Comparison of ENCODE assay signal across 35 cellular contexts in genomic region chr5:119123280-119123679, GRCh38. TPM values are rescaled to one million over a fixed set of nuclear protein-coding genes. Genes with fewer than 3 reads are reported as not detected.
DNase-seq lines count a peak whose midpoint lies in the region; ATAC-seq, FAIRE-seq and TF ChIP-seq lines count a peak whose summit lies in the region.
"Had no signal": no experiment of that assay in that cellular context is flagged by ENCODE, and none has a peak within 500 bp of the region (broad histone marks: within the 10 kb centered on the region; RNA-seq: fewer than 3 reads in every experiment).

No MANE protein-coding gene starts in this region.

- H3K4me1 Mint-ChIP-seq in memory B cell (no peaks in the 10 kb centered on the region), endothelial cell (ENCODE audit: unreplicated experiment) (no peaks in the 10 kb centered on the region)
- H3K4me1 Mint-ChIP-seq: B cell; CD14-positive monocyte; CD4-positive, alpha-beta memory T cell; CD8-positive, alpha-beta memory T cell had no signal

- H3K4me3 ChIP-seq in HepG2 (replicated peaks in 1 of 3; ENCODE audit: insufficient read depth in 1 of 3, low read depth in 2 of 3, low read length in 3 of 3) (no peak overlapping the region), right lobe of liver (no peak overlapping the region), K562 (no peak overlapping the region), esophagus squamous epithelium (no peak overlapping the region)
- H3K4me3 ChIP-seq: A549; BLaER1; BLaER1 treated with 17β-estradiol and CSF1 and Interleukin-3, amounts not matched to agents 10 nM and 100 nM had no signal

- no peaks in the 10 kb centered on the region for H3K27me3 ChIP-seq in HepG2 (ENCODE audit: control insufficient read depth in 1 of 2, insufficient read depth in 2 of 2, low read length in 2 of 2)
- H3K27me3 ChIP-seq in right lobe of liver: no peaks in the 10 kb centered on the region
- no peaks in the 10 kb centered on the region for H3K27me3 ChIP-seq in K562 (ENCODE audit: control insufficient read depth in 2 of 2, insufficient read depth in 2 of 2, low read length in 2 of 2)
- no peaks in the 10 kb centered on the region for H3K27me3 ChIP-seq in esophagus squamous epithelium
- H3K27me3 ChIP-seq: BE2C; BLaER1; BLaER1 treated with 17β-estradiol and CSF1 and Interleukin-3, amounts not matched to agents 10 nM and 100 nM had no signal

- TF ChIP-seq POLR2A in HepG2 (IDR thresholded peaks at IDR 0.05; ENCODE audit: insufficient read depth in 1 of 2, low read depth in 2 of 2, low read length in 2 of 2) (no peak), right lobe of liver (IDR thresholded peaks at IDR 0.05) (no peak), K562 (conservative IDR thresholded peaks at IDR 0.05) (no peak), esophagus squamous epithelium (IDR thresholded peaks at IDR 0.05) (no peak)

- no peaks in the 10 kb centered on the region for H3K9me3 ChIP-seq in HepG2 (ENCODE audit: low read length)
- no peaks in the 10 kb centered on the region for H3K9me3 ChIP-seq in right lobe of liver
- H3K9me3 ChIP-seq in K562 (replicated peaks; ENCODE audit: control insufficient read depth, insufficient read depth, low read depth, low read length): 0 out of 2 replicates have a peak, but pooled peaks cover 2% of the 10 kb centered on the region
- H3K9me3 ChIP-seq in esophagus squamous epithelium: no peaks in the 10 kb centered on the region
- H3K9me3 ChIP-seq: A549, BE2C, Caco-2 had no signal

- FAIRE-seq in HepG2 (lab: Jason Lieb, UNC) (no peak), K562 (lab: Jason Lieb, UNC) (no peak)
- FAIRE-seq: A204.1, A549, D721Med had no signal

- H3K27ac ChIP-seq in HepG2 (ENCODE audit: extremely low read length, insufficient read depth, low read length): no peak overlapping the region
- H3K27ac ChIP-seq in right lobe of liver: no peak overlapping the region
- H3K27ac ChIP-seq in K562 (ENCODE audit: extremely low read depth, low read depth, low read length): no peak overlapping the region
- no peak overlapping the region for H3K27ac ChIP-seq in esophagus squamous epithelium
- H3K27ac ChIP-seq: 22Rv1; A549; BLaER1; BLaER1 treated with 17β-estradiol and CSF1 and Interleukin-3, amounts not matched to agents 10 nM and 100 nM; C4-2B had no signal

- TF ChIP-seq CTCF in HepG2 (CRISPR knock-in tag; IDR thresholded peaks at IDR 0.05) (no peak), right lobe of liver (IDR thresholded peaks at IDR 0.05) (no peak), K562 (IDR thresholded peaks at IDR 0.05 in 2 of 3, conservative IDR thresholded peaks at IDR 0.05 in 1 of 3; ENCODE audit: insufficient read depth in 2 of 3, low read depth in 1 of 3, low read length in 3 of 3) (no peak), endothelial cell (IDR thresholded peaks at IDR 0.05; ENCODE audit: unreplicated experiment) (no peak), esophagus squamous epithelium (IDR thresholded peaks at IDR 0.05) (no peak)

- H4K20me1 ChIP-seq in HepG2 (ENCODE audit: insufficient read depth, low read length) (no peaks in the 10 kb centered on the region), K562 (replicated peaks; ENCODE audit: control insufficient read depth, insufficient read depth, low read length) (no peaks in the 10 kb centered on the region)
- H4K20me1 ChIP-seq: BLaER1; BLaER1 treated with 17β-estradiol and CSF1 and Interleukin-3, amounts not matched to agents 10 nM and 100 nM had no signal

- in situ Hi-C loops in HepG2 (cut with HindIII; ENCODE audit: extremely low pct_ligation_motif_present, low pct_unique_long_range_greater_than_20kb): no loop called here
- in situ Hi-C loops in K562 (cut with MboI): no loop called here

- no peak overlapping the region for H3K9ac ChIP-seq in HepG2 (ENCODE audit: insufficient read depth, low read depth, low read length)
- H3K9ac ChIP-seq in K562 (ENCODE audit: insufficient read depth in 1 of 2, low read depth in 2 of 2, low read length in 2 of 2): no peak overlapping the region
- H3K9ac ChIP-seq: BLaER1; BLaER1 treated with 17β-estradiol and CSF1 and Interleukin-3, amounts not matched to agents 10 nM and 100 nM had no signal

- H3K36me3 ChIP-seq in HepG2 (replicated peaks in 1 of 2; ENCODE audit: control insufficient read depth in 1 of 2, insufficient read depth in 2 of 2, low read length in 2 of 2) (peaks cover 0 to 3% of the 10 kb centered on the region in 2 experiments; a peak in 1 of 5 replicates), right lobe of liver (peaks cover 0 to 10% (median 2%) of the 10 kb centered on the region in 4 donors), K562 (ENCODE audit: control insufficient read depth, insufficient read depth, low read length) (peaks cover 34% of the 10 kb centered on the region; the same call in 2 of the 3 replicates), esophagus squamous epithelium (peaks cover 0 to 63% (median 0%) of the 10 kb centered on the region in 3 donors)
- H3K36me3 ChIP-seq: BE2C had no signal

- CTCF ChIA-PET in HepG2 (lab: Yijun Ruan, JAX; ENCODE audit: low intra/inter-chr PET ratio, low total read pairs): no interaction called here
- CTCF ChIA-PET in K562 (lab: Yijun Ruan, JAX; ENCODE audit: low intra/inter-chr PET ratio): no interaction called here

- H3K4me1 ChIP-seq in HepG2 (ENCODE audit: insufficient read depth, low read length) (no peaks in the 10 kb centered on the region), right lobe of liver (peaks cover 0 to 4% (median 0%) of the 10 kb centered on the region in 4 donors), K562 (replicated peaks in 1 of 2; ENCODE audit: control insufficient read depth in 2 of 2, insufficient read depth in 2 of 2, low read length in 2 of 2) (no peaks in the 10 kb centered on the region), esophagus squamous epithelium (no peaks in the 10 kb centered on the region)
- H3K4me1 ChIP-seq: A549; BE2C; BLaER1; BLaER1 treated with 17β-estradiol and CSF1 and Interleukin-3, amounts not matched to agents 10 nM and 100 nM; Caco-2 had no signal

- H3K4me2 ChIP-seq in HepG2 (ENCODE audit: low read depth, low read length) (no peak overlapping the region), K562 (ENCODE audit: insufficient read depth, low read length) (no peak overlapping the region)
- H3K4me2 ChIP-seq: A549; BLaER1; BLaER1 treated with 17β-estradiol and CSF1 and Interleukin-3, amounts not matched to agents 10 nM and 100 nM had no signal

- DNase-seq in HepG2 (ENCODE audit: low spot score) (no peak), right lobe of liver (no peak), K562 (ENCODE audit: extremely low read depth in 1 of 4, low spot score in 3 of 4) (no peak), memory B cell (ENCODE audit: low spot score in 2 of 2) (no peak), endothelial cell (ENCODE audit: low spot score) (no peak), esophagus squamous epithelium (lab: John Stamatoyannopoulos, UW) (no peak)
- DNase-seq: 8988T; ACHN; AML-193; BE2C; C1 segment of cervical spinal cord; Caco-2; Calu3; CD4-positive, alpha-beta memory T cell; CD4-positive, alpha-beta T cell; CD4-positive, CD25-positive, alpha-beta regulatory T cell; CD8-positive, alpha-beta memory T cell; CD8-positive, alpha-beta T cell; COR-L47; DMS 273 treated with DMSO at 0.1 percent for 48 hours; DMS153; DMS53; DMS79; DMS79 treated with DMSO at 0.1 percent for 48 hours; DND-41; EL had no signal

- no peak overlapping the region for H2AFZ ChIP-seq in HepG2 (ENCODE audit: low read length)
- H2AFZ ChIP-seq in K562 (ENCODE audit: low read depth, low read length): no peak overlapping the region

- TF ChIP-seq RAD21 in HepG2 (CRISPR knock-in tag; IDR thresholded peaks at IDR 0.05) (no peak), K562 (CRISPR knock-in tag; conservative IDR thresholded peaks at IDR 0.05 in 1 of 2, IDR thresholded peaks at IDR 0.05 in 1 of 2) (no peak)

- no peaks in the 10 kb centered on the region for H3K9me1 ChIP-seq in K562 (ENCODE audit: control insufficient read depth, insufficient read depth, low read length)

- H3K27ac Mint-ChIP-seq in memory B cell (peak overlapping the region; percentile 31), endothelial cell (ENCODE audit: unreplicated experiment) (no peak overlapping the region)
- H3K27ac Mint-ChIP-seq: B cell; CD14-positive monocyte; CD4-positive, alpha-beta T cell; CD4-positive, CD25-positive, alpha-beta regulatory T cell; CD8-positive, alpha-beta memory T cell; CD8-positive, alpha-beta T cell had no signal

- no peak for ATAC-seq in HepG2
- no peak for ATAC-seq in right lobe of liver
- ATAC-seq in K562: no peak
- no peak for ATAC-seq in memory B cell (ENCODE audit: low read depth)
- ATAC-seq: A549; CD8-positive, alpha-beta T cell had no signal

- no TSS peak for BruUV-seq in HepG2 (replicated peaks; lab: Mats Ljungman, UMichigan)
- BruUV-seq in K562 (replicated peaks; lab: Mats Ljungman, UMichigan): no TSS peak

- intact Hi-C loops in HepG2 (cut with micrococcal nuclease; ENCODE audit: unreplicated experiment) (no loop called here), right lobe of liver (cut with DNase I) (no loop called here), K562 (cut with micrococcal nuclease) (no loop called here), esophagus squamous epithelium (cut with DNase I) (no loop called here)

- POLR2A ChIA-PET in HepG2 (lab: Yijun Ruan, JAX): no interaction called here
- POLR2A ChIA-PET in K562 (lab: Yijun Ruan, JAX): no interaction called here

- TF ChIP-seq EP300 in HepG2 (IDR thresholded peaks at IDR 0.05; ENCODE audit: low read depth in 2 of 2, low read length in 2 of 2): no peak
- no peak for TF ChIP-seq EP300 in HepG2 (CRISPR knock-in tag; IDR thresholded peaks at IDR 0.05; ENCODE audit: borderline replicate concordance)
- no peak for TF ChIP-seq EP300 in K562 (IDR thresholded peaks at IDR 0.05; ENCODE audit: low read length)

- H3K9me3 Mint-ChIP-seq in memory B cell (no peaks in the 10 kb centered on the region), endothelial cell (ENCODE audit: unreplicated experiment) (peaks cover 4% of the 10 kb centered on the region)
- H3K9me3 Mint-ChIP-seq: CD4-positive, alpha-beta T cell; CD8-positive, alpha-beta memory T cell; CD8-positive, alpha-beta T cell had no signal

- H3K27me3 Mint-ChIP-seq in memory B cell: no peaks in the 10 kb centered on the region
- peaks cover 2% of the 10 kb centered on the region for H3K27me3 Mint-ChIP-seq in endothelial cell (ENCODE audit: unreplicated experiment)
- H3K27me3 Mint-ChIP-seq: B cell; CD4-positive, alpha-beta memory T cell; CD4-positive, alpha-beta T cell; CD4-positive, CD25-positive, alpha-beta regulatory T cell; CD8-positive, alpha-beta memory T cell had no signal

- 100% methylated on average over 2 of the region's 2 CpGs for WGBS in HepG2 (ENCODE audit: low lambda C conversion rate)
- WGBS in right lobe of liver (ENCODE audit: insufficient coverage, low coverage, low lambda C conversion rate, missing lambda C conversion rate): 96% methylated on average over 2 of the region's 2 CpGs
- WGBS in K562 (ENCODE audit: insufficient coverage, low coverage, missing lambda C conversion rate): 100% methylated on average over 1 of the region's 2 CpGs
- 88 to 94% methylated on average over 2 of the region's 2 CpGs for WGBS in esophagus squamous epithelium, 2 donors

- H3K4me3 Mint-ChIP-seq in memory B cell: no peak overlapping the region
- H3K4me3 Mint-ChIP-seq in endothelial cell (ENCODE audit: unreplicated experiment): no peak overlapping the region
- H3K4me3 Mint-ChIP-seq: B cell; CD14-positive monocyte; CD4-positive, alpha-beta memory T cell; CD4-positive, alpha-beta T cell; CD4-positive, CD25-positive, alpha-beta regulatory T cell; CD8-positive, alpha-beta memory T cell; CD8-positive, alpha-beta T cell had no signal

- H3K36me3 Mint-ChIP-seq in memory B cell: peaks cover 23% of the 10 kb centered on the region
- H3K36me3 Mint-ChIP-seq in endothelial cell (ENCODE audit: low read depth, unreplicated experiment): peaks cover 23% of the 10 kb centered on the region

- H3K79me2 ChIP-seq in HepG2 (ENCODE audit: insufficient read depth, low read length) (no peaks in the 10 kb centered on the region), K562 (ENCODE audit: control insufficient read depth, insufficient read depth, low read length) (no peaks in the 10 kb centered on the region)

RNA-seq across cellular contexts. Expression of gene DMXL1, which starts 52.4 kb away (rescaled TPM):
- 18.6 and 22.9 TPM in 2 replicates for total RNA-seq in HepG2 (2016; rRNA removed; fragmentation: Illumina TruSeq; extraction: Trizol)
- total RNA-seq in HepG2 (2016; cell fraction: cytosol; rRNA removed; fragmentation: Illumina TruSeq; extraction: Trizol; ENCODE audit: low read depth): 4.9 and 7.2 TPM in 2 replicates
- total RNA-seq in HepG2 (2016; cell fraction: insoluble cytoplasmic fraction; rRNA removed; fragmentation: Illumina TruSeq; extraction: Trizol): 15.3 and 25.9 TPM in 2 replicates
- total RNA-seq in HepG2 (2016; cell fraction: membrane; rRNA removed; fragmentation: Illumina TruSeq; extraction: Trizol): 6.3 and 7.1 TPM in 2 replicates
- total RNA-seq in HepG2 (2016; cell fraction: nucleus; rRNA removed; fragmentation: Illumina TruSeq; extraction: Trizol): 39.9 and 40.6 TPM in 2 replicates
- 6.0 and 6.9 TPM in 2 replicates for polyA plus RNA-seq in HepG2 (2011; rRNA removed)
- polyA plus RNA-seq in HepG2 (2011; cell fraction: cytosol; rRNA removed): 1.8 and 3.1 TPM in 2 replicates
- polyA plus RNA-seq in HepG2 (2011; cell fraction: nucleus; rRNA removed): 7.6 and 8.9 TPM in 2 replicates
- polyA plus RNA-seq in HepG2 (2012): 6.0 and 9.1 TPM in 2 replicates
- 1.2 and 1.9 TPM in 2 replicates for polyA plus RNA-seq in HepG2 (2016; cell fraction: cytosol; fragmentation: Illumina TruSeq; extraction: Trizol; ENCODE audit: low read depth)
- 13.9 and 15.8 TPM in 2 replicates for polyA plus RNA-seq in HepG2 (2016; cell fraction: insoluble cytoplasmic fraction; fragmentation: Illumina TruSeq; extraction: Trizol; ENCODE audit: low read depth)
- polyA plus RNA-seq in HepG2 (2016; cell fraction: membrane; fragmentation: Illumina TruSeq; extraction: Trizol; ENCODE audit: low read depth): 2.2 and 2.3 TPM in 2 replicates
- 17.8 and 21.6 TPM in 2 replicates for polyA plus RNA-seq in HepG2 (2016; cell fraction: nucleus; fragmentation: Illumina TruSeq; extraction: Trizol; ENCODE audit: insufficient read depth, low read depth)
- polyA minus RNA-seq in HepG2 (2011; rRNA and poly(A)+ RNA removed; ENCODE audit: low replicate concordance): 21.6 and 36.0 TPM in 2 replicates
- 9.2 and 11.2 TPM in 2 replicates for polyA minus RNA-seq in HepG2 (2011; cell fraction: cytosol; rRNA and poly(A)+ RNA removed)
- polyA minus RNA-seq in HepG2 (2011; cell fraction: nucleus; rRNA and poly(A)+ RNA removed): 87.3 and 91.9 TPM in 2 replicates
- 10 to 100 TPM; 19.1 to 25.6 (median 22.9) TPM for total RNA-seq in right lobe of liver
- 87.5 and 343 TPM in 2 replicates for total RNA-seq in K562 (2011; cell fraction: chromatin; rRNA removed; ENCODE audit: low replicate concordance)
- 30.5 and 36.2 TPM in 2 replicates for total RNA-seq in K562 (2011; cell fraction: nucleolus; rRNA removed)
- 57.3 and 63.4 TPM in 2 replicates for total RNA-seq in K562 (2011; cell fraction: nucleoplasm; rRNA removed)
- 22.9 and 23.8 TPM in 2 replicates for total RNA-seq in K562 (2014; rRNA removed)
- total RNA-seq in K562 (2014; rRNA removed; fragmentation: Illumina TruSeq; extraction: Trizol): 40.3 and 48.6 TPM in 2 replicates
- 35.2 and 37.2 TPM in 2 replicates for total RNA-seq in K562 (2015; rRNA removed; fragmentation: Illumina TruSeq; extraction: Trizol)
- total RNA-seq in K562 (2021): 32.3 and 33.9 TPM in 2 replicates
- 36.9 and 37.0 TPM in 2 replicates for polyA plus RNA-seq in K562 (2011; rRNA removed)
- polyA plus RNA-seq in K562 (2011; cell fraction: cytosol; rRNA removed): 5.8 and 10.7 TPM in 2 replicates
- 33.7 and 57.8 TPM in 2 replicates for polyA plus RNA-seq in K562 (2011; cell fraction: nucleus; rRNA removed)
- 14.0 and 28.4 TPM in 2 replicates for polyA plus RNA-seq in K562 (2012)
- 22.5 and 30.6 TPM in 2 replicates for polyA plus RNA-seq in K562 (2014; fragmentation: Illumina TruSeq; extraction: Trizol)
- polyA plus RNA-seq in K562 (2014; fragmentation: Nextera tagmentation; extraction: Ambion mirVana): 1 to 10 TPM; 8.3 to 8.6 TPM
- polyA plus RNA-seq in K562 (2014; rRNA removed): 17.6 and 20.3 TPM in 2 replicates
- polyA minus RNA-seq in K562 (2011; rRNA and poly(A)+ RNA removed): 97.6 and 133 TPM in 2 replicates
- polyA minus RNA-seq in K562 (2011; cell fraction: cytosol; rRNA and poly(A)+ RNA removed): 26.8 and 32.4 TPM in 2 replicates
- polyA minus RNA-seq in K562 (2011; cell fraction: nucleus; rRNA and poly(A)+ RNA removed): 96.9 and 165 TPM in 2 replicates
- 24.9 TPM for total RNA-seq in endothelial cell (ENCODE audit: unreplicated experiment)
- 10 to 100 TPM; 25.9 to 50.9 (median 30.9) TPM for total RNA-seq in esophagus squamous epithelium

Comparison
In these comparisons a context has a peak if more than half of its experiments do, and no peak if none do; other contexts are left out.
1. Of the 241 proteins assayed by ChIP-seq in both HepG2 and K562: peak only in HepG2: HNRNPK and PCBP2; only in K562: RBM22; in both: PCBP1; in neither: 237.